ENCODE assay signal across 9 cellular contexts in the genomic region with DNA sequence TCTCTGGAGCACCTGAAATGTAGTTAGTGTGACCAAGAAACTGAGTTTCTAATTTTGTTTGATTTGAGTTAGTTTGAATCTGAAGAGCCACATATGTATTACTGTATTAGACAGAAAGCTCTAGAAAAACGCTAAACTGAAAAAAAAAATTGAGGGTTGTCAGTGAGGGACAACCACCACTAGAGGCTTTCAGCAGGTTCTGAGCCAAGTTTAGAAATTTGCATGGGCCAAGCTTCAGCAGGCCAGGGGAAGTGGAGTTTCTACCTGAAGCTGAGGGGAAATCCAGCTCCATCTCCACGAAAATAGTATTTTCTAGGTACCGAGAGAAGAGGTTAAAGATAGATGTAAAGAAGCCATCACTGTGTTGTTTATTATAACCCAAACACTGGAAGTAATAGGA.
A peak's percentile ranks its signal among the peaks of the same experiment; 100 is the strongest.
DNase-seq lines count a peak whose midpoint lies in the region; ATAC-seq and TF ChIP-seq lines count a peak whose summit lies in the region.
"Had no signal": no experiment of that assay in that cellular context is flagged by ENCODE, and none has a peak within 500 bp of the region (broad histone marks: within the 10 kb centered on the region; RNA-seq: fewer than 3 reads in every experiment).

No MANE protein-coding gene starts in this region.

- TF ChIP-seq CTCF in SU-DHL-6 (IDR thresholded peaks at IDR 0.05; ENCODE audit: insufficient read depth, low read length, poor library complexity, severe bottlenecking) = peak; percentile 28
- peak; percentile 28 for TF ChIP-seq CTCF in kidney epithelial cell (IDR thresholded peaks at IDR 0.05; ENCODE audit: insufficient read depth, low read length, poor library complexity, severe bottlenecking)

- no peaks in the 10 kb centered on the region for H3K79me2 ChIP-seq in SU-DHL-6 (ENCODE audit: insufficient read depth, low read length)

- H3K36me3 ChIP-seq in SU-DHL-6 (ENCODE audit: low read length) (no peaks in the 10 kb centered on the region), kidney epithelial cell (ENCODE audit: control insufficient read depth, insufficient read depth, low read length) (no peaks in the 10 kb centered on the region)

- H3K9ac ChIP-seq in SU-DHL-6 (ENCODE audit: low read length) = no peak overlapping the region

- no peak overlapping the region for H3K4me3 ChIP-seq in SU-DHL-6 (ENCODE audit: insufficient read depth, low read length, poor library complexity, severe bottlenecking)
- H3K4me3 ChIP-seq in kidney epithelial cell (ENCODE audit: low read depth, low read length) = no peak overlapping the region

- H3K27ac ChIP-seq in SU-DHL-6 (ENCODE audit: low read depth, low read length) = peak overlapping the region; percentile 58; the same call in 1 of the 2 replicates
- H3K27ac ChIP-seq: epithelial cell of prostate had no signal

- H3K9me2 ChIP-seq in SU-DHL-6 (replicated peaks; ENCODE audit: insufficient read depth, low read length) = no peaks in the 10 kb centered on the region

- peak; percentile 24 for DNase-seq in AG08396 (ENCODE audit: low spot score)
- no peak for DNase-seq in kidney epithelial cell (ENCODE audit: low read depth)
- DNase-seq in head of caudate nucleus = no peak
- DNase-seq in NCI-H2081 treated with DMSO at 0.1 percent for 48 hours (lab: John Stamatoyannopoulos, UW) = no peak
- no peak for DNase-seq in stimulated activated CD4-positive, alpha-beta T cell treated with anti-CD3 and anti-CD28 coated beads, Interleukin-12 subunit alpha, Interleukin-12 subunit beta, amount 100 ng/mL, for 4 hours

- no peaks in the 10 kb centered on the region for H3K9me3 ChIP-seq in SU-DHL-6 (ENCODE audit: insufficient read depth, low read length)

- no peak overlapping the region for H2AFZ ChIP-seq in SU-DHL-6 (ENCODE audit: low read depth, low read length, severe bottlenecking)

- intact Hi-C loops in head of caudate nucleus (cut with DNase I) = no loop called here

- H4K20me1 ChIP-seq in SU-DHL-6 (ENCODE audit: low read depth, low read length) = no peaks in the 10 kb centered on the region

- H3F3A ChIP-seq in SU-DHL-6 (ENCODE audit: insufficient read depth) = 0 out of 2 replicates have a peak, but pooled peaks cover 5% of the 10 kb centered on the region

- H3K27me3 ChIP-seq in SU-DHL-6 (ENCODE audit: low read length) (no peaks in the 10 kb centered on the region), kidney epithelial cell (ENCODE audit: control insufficient read depth, insufficient read depth, low read length) (no peaks in the 10 kb centered on the region)

- H3K4me2 ChIP-seq in SU-DHL-6 (ENCODE audit: low read depth, low read length, poor library complexity, severe bottlenecking) = peak overlapping the region; percentile 23

- ATAC-seq in GM18511 (IDR thresholded peaks at IDR 0.05; ENCODE audit: unreplicated experiment) (peak; percentile 60), HG02970 (IDR thresholded peaks at IDR 0.05; ENCODE audit: low FRiP score, unreplicated experiment) (peak; percentile 66)
